1 cellular context compared by ENCODE assay signal in genomic region chr12:64236549-64236948, GRCh38.
TF ChIP-seq lines count a peak whose summit lies in the region.

No MANE protein-coding gene starts in this region.

TF ChIP-seq in H1, 55 proteins besides CTCF, POLR2A, EP300 and RAD21:
- TF ChIP-seq GTF2F1 (IDR thresholded peaks at IDR 0.05; ENCODE audit: borderline replicate concordance, low read depth, low read length) (no peak), SRF (IDR thresholded peaks at IDR 0.05; ENCODE audit: low read depth, low read length) (no peak), KDM5A (IDR thresholded peaks at IDR 0.05; ENCODE audit: low read length) (no peak), E2F6 (IDR thresholded peaks at IDR 0.05) (no peak), ATF2 (IDR thresholded peaks at IDR 0.05; ENCODE audit: low read length) (no peak), EGR1 (IDR thresholded peaks at IDR 0.05; ENCODE audit: borderline replicate concordance, low read depth, low read length) (no peak)
